In genomic region chr16:86158688-86159360, GRCh38 we compare ENCODE assay signal across 1 cellular context.
TF ChIP-seq lines count a peak whose summit lies in the region.

No MANE protein-coding gene starts in this region.

TF ChIP-seq in K562, 482 proteins besides CTCF, POLR2A, EP300 and RAD21 (continued from another document):
- no peak for TF ChIP-seq STAT6 (CRISPR knock-in tag; IDR thresholded peaks at IDR 0.05)
- TF ChIP-seq FOSL1 (tag; conservative IDR thresholded peaks at IDR 0.05), result no peak
- no peak for TF ChIP-seq NEUROD1 (IDR thresholded peaks at IDR 0.05; ENCODE audit: borderline replicate concordance, low read depth, low read length, partially characterized antibody)
- no peak for TF ChIP-seq ATF1 (CRISPR knock-in tag; IDR thresholded peaks at IDR 0.05)
- TF ChIP-seq ATF1 (tag; IDR thresholded peaks at IDR 0.05), result no peak
- no peak for TF ChIP-seq PREB (CRISPR knock-in tag; IDR thresholded peaks at IDR 0.05)
- no peak for TF ChIP-seq TSHZ1 (CRISPR knock-in tag; IDR thresholded peaks at IDR 0.05)
- TF ChIP-seq ZNF740 (CRISPR knock-in tag; IDR thresholded peaks at IDR 0.05), result no peak
- no peak for TF ChIP-seq ZNF740 (tag; IDR thresholded peaks at IDR 0.05)
- no peak for TF ChIP-seq ZKSCAN3 (CRISPR knock-in tag; IDR thresholded peaks at IDR 0.05)
- TF ChIP-seq CBX1 (IDR thresholded peaks at IDR 0.05; ENCODE audit: low read depth), result 0 out of 2 replicates have a peak, but pooled peaks have one; percentile 23
- no peak for TF ChIP-seq ZBTB7A (IDR thresholded peaks at IDR 0.05; ENCODE audit: borderline replicate concordance, control insufficient read depth, low read depth, low read length)
- no peak for TF ChIP-seq POU5F1 (IDR thresholded peaks at IDR 0.05; ENCODE audit: borderline replicate concordance, low read depth, low read length, partially characterized antibody)
- TF ChIP-seq HDAC8 (tag; IDR thresholded peaks at IDR 0.05), result no peak
- TF ChIP-seq MAFF (IDR thresholded peaks at IDR 0.05; ENCODE audit: low read length), result no peak
- peak; percentile 64; the same call in 1 of the 2 replicates for TF ChIP-seq BCOR (IDR thresholded peaks at IDR 0.05)
- peak; percentile 51 for TF ChIP-seq NR2C1 (IDR thresholded peaks at IDR 0.05)
- peak; percentile 63 for TF ChIP-seq NR2C1 (tag; IDR thresholded peaks at IDR 0.05)
- TF ChIP-seq EHMT2 (IDR thresholded peaks at IDR 0.05), result peak; percentile 93
- TF ChIP-seq PHTF2 (CRISPR knock-in tag; IDR thresholded peaks at IDR 0.05), result no peak
- no peak for TF ChIP-seq ZKSCAN8 (CRISPR knock-in tag; IDR thresholded peaks at IDR 0.05)
- 0 out of 3 replicates have a peak, but pooled peaks of 1 of the 2 experiments have one; percentile 22 for TF ChIP-seq CBX3 (IDR thresholded peaks at IDR 0.05; ENCODE audit: borderline replicate concordance in 1 of 2, low read length in 2 of 2)
- TF ChIP-seq PRMT5 (CRISPR knock-in tag; IDR thresholded peaks at IDR 0.05), result no peak
- 0 out of 2 replicates have a peak, but pooled peaks have one; percentile 30 for TF ChIP-seq SMAD4 (CRISPR knock-in tag; conservative IDR thresholded peaks at IDR 0.05)
- peak; percentile 70 for TF ChIP-seq ETV1 (tag; conservative IDR thresholded peaks at IDR 0.05; ENCODE audit: low read depth)
- TF ChIP-seq RB1 (IDR thresholded peaks at IDR 0.05; ENCODE audit: low read depth), result no peak
- no peak for TF ChIP-seq NR2C2 (CRISPR knock-in tag; IDR thresholded peaks at IDR 0.05)
- peak; percentile 72 for TF ChIP-seq NR2C2 (tag; IDR thresholded peaks at IDR 0.05)
- TF ChIP-seq GABPA (tag; conservative IDR thresholded peaks at IDR 0.05; ENCODE audit: low read depth), result peak; percentile 90
- TF ChIP-seq ZNF696 (CRISPR knock-in tag; conservative IDR thresholded peaks at IDR 0.05), result no peak
- TF ChIP-seq ZNF780A (CRISPR knock-in tag; IDR thresholded peaks at IDR 0.05), result no peak
- TF ChIP-seq DMBX1 (CRISPR knock-in tag; IDR thresholded peaks at IDR 0.05; ENCODE audit: borderline replicate concordance), result no peak
- no peak for TF ChIP-seq HDAC6 (IDR thresholded peaks at IDR 0.05; ENCODE audit: low read depth, low read length)
- TF ChIP-seq ZNF766 (CRISPR knock-in tag; conservative IDR thresholded peaks at IDR 0.05), result 0 out of 2 replicates have a peak, but pooled peaks have one; percentile 26
